9 cellular contexts compared by ENCODE assay signal in the genomic region with DNA sequence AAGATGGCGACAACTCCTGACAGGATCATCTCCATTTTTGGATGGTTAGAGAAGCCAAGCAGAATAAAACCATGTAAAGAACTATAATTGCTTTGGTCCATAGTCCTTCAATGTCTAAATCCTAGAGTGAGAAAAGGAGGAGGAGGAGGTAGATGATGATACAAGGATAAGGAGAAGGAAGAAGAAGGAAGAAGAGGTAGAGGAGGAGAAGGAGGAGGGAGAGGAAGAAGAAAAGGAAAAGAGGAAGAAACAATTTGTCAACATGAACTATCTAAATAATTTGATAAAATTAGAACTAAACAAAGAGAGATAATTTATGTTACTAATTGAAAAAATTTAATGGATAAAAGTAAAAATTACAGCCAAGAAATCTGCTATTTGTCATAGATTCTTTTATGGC. TPM values are rescaled to one million over a fixed set of nuclear protein-coding genes. Genes with fewer than 3 reads are reported as not detected.
"Had no signal": no experiment of that assay in that cellular context is flagged by ENCODE, and none has a peak within 500 bp of the region (broad histone marks: within the 10 kb centered on the region; RNA-seq: fewer than 3 reads in every experiment).

A gene with protein sequence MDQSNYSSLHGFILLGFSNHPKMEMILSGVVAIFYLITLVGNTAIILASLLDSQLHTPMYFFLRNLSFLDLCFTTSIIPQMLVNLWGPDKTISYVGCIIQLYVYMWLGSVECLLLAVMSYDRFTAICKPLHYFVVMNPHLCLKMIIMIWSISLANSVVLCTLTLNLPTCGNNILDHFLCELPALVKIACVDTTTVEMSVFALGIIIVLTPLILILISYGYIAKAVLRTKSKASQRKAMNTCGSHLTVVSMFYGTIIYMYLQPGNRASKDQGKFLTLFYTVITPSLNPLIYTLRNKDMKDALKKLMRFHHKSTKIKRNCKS (minus strand): TSS at position 101 of the 400 bp plus-strand sequence. CDS start 0 bp downstream, at position 101.

- ATAC-seq: HepG2 had no signal

- FAIRE-seq: HepG2 had no signal

- DNase-seq: IMR-90, KBM-7, KG1 had no signal

- H3K9ac ChIP-seq: KMS-11 had no signal

- H3K27ac ChIP-seq: HL-60, KMS-11 had no signal

- H3K4me2 ChIP-seq: KMS-11 had no signal

RNA-seq across cellular contexts. Expression of the gene that starts here (rescaled TPM):
- total RNA-seq: HepG2, HT-29, HT1080, IMR-90 had no signal
- polyA plus RNA-seq: HepG2, IgD-negative memory B cell, IMR-90 had no signal
